In the genomic region with DNA sequence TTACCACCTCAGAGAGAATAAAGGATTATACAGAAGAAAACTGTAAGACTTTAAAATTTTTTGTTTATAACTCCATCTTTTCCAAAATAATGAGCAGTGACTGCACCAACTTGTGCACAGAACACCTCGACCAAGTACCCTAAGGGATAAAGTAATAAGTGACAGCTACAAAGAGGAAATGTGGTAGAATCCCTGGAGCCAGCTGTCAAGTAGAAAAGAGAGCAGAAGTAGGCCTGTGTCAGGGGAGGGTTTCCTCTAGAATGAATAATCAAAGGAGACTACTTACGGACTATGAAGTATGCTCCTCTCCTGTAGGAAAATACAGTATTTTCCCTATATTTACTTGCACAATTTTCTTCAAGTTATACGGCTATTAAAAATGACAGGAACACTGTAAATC, we compare ENCODE assay signal across 8 cellular contexts. TPM values are rescaled to one million over a fixed set of nuclear protein-coding genes. Genes with fewer than 3 reads are reported as not detected.
DNase-seq lines count a peak whose midpoint lies in the region; ATAC-seq, FAIRE-seq and TF ChIP-seq lines count a peak whose summit lies in the region.

No MANE protein-coding gene starts in this region.

- intact Hi-C loops in A673 (cut with micrococcal nuclease; ENCODE audit: unreplicated experiment) (loop anchor here (10.0 kb wide), 1 partner anchor 304 kb away; no protein-coding TSS in a partner anchor), ascending aorta (cut with DNase I) (loop anchor here (10.0 kb wide), 1 partner anchor 146 kb away; a partner anchor contains a TSS)

- H3K4me1 ChIP-seq in A673 (ENCODE audit: insufficient read depth, low read length, poor library complexity, severe bottlenecking) (peaks cover 6% of the 10 kb centered on the region), ascending aorta (peaks cover 0 to 11% of the 10 kb centered on the region in 2 donors), mesodermal cell (ENCODE audit: control insufficient read depth, insufficient read depth, low read length, poor library complexity, severe bottlenecking) (no peaks in the 10 kb centered on the region)

- H3K27ac ChIP-seq in A673 (ENCODE audit: low read depth, low read length, poor library complexity, severe bottlenecking) (peak overlapping the region; percentile 88), HL-60 (replicated peaks) (peak overlapping the region; percentile 96; the same call in 1 of the 2 replicates), ascending aorta (peak overlapping the region in 1 of 2 donors; percentile 95), mesodermal cell (ENCODE audit: low read depth, low read length, severe bottlenecking) (peak overlapping the region; percentile 2)

- no peak for ATAC-seq in GM18511 (IDR thresholded peaks at IDR 0.05; ENCODE audit: unreplicated experiment)

- H3K9me3 ChIP-seq in A673 (ENCODE audit: low read depth, low read length, poor library complexity, severe bottlenecking) (no peaks in the 10 kb centered on the region), ascending aorta (no peaks in the 10 kb centered on the region), mesodermal cell (ENCODE audit: control insufficient read depth, low read length) (no peaks in the 10 kb centered on the region)

- CTCF ChIA-PET in A673 (lab: Charles Lee), result no interaction called here

- WGBS in mesodermal cell (ENCODE audit: insufficient coverage in 2 of 2), 2 experiments, result no CpG with 5 or more reads among the region's 3 CpGs

- H3K4me3 ChIP-seq in A673 (ENCODE audit: low read depth, low read length, poor library complexity, severe bottlenecking), result peak overlapping the region; percentile 72
- peak overlapping the region; percentile 65 for H3K4me3 ChIP-seq in HL-60 (replicated peaks; ENCODE audit: insufficient read depth, low read length)
- peak overlapping the region; percentile 92 to 98 for H3K4me3 ChIP-seq in ascending aorta
- peak overlapping the region; percentile 62 for H3K4me3 ChIP-seq in mesodermal cell (ENCODE audit: extremely low read depth, insufficient read depth, low read length, poor library complexity, severe bottlenecking)

- POLR2A ChIA-PET in A673 (lab: Charles Lee; ENCODE audit: low non-redundant PET), result no interaction called here

- H3K27me3 ChIP-seq in A673 (replicated peaks; ENCODE audit: insufficient read depth, low read depth, low read length, poor library complexity) (no peaks in the 10 kb centered on the region), HL-60 (ENCODE audit: insufficient read depth, poor library complexity, severe bottlenecking) (no peaks in the 10 kb centered on the region), ascending aorta (no peaks in the 10 kb centered on the region)

- no peak for FAIRE-seq in RCC 7860 (lab: Jason Lieb, UNC)

- TF ChIP-seq CTCF in A673 (conservative IDR thresholded peaks at IDR 0.05; ENCODE audit: low read depth, low read length) (no peak), HL-60 (IDR thresholded peaks at IDR 0.05; ENCODE audit: insufficient read depth, low read length) (no peak), ascending aorta (IDR thresholded peaks at IDR 0.05) (no peak)

- no TSS peak for BruUV-seq in A673 (replicated peaks; lab: Mats Ljungman, UMichigan)

- DNase-seq in A673 (ENCODE audit: low spot score) (no peak), HL-60 (ENCODE audit: low read depth in 1 of 2, low spot score in 1 of 2) (peak in 1 of 2 experiments; percentile 39), ascending aorta (ENCODE audit: low spot score in 2 of 2) (no peak), RCC 7860 (ENCODE audit: low spot score) (no peak), amygdala (lab: John Stamatoyannopoulos, UW) (no peak), occipital lobe (lab: John Stamatoyannopoulos, UW) (no peak)

- H3K36me3 ChIP-seq in A673 (ENCODE audit: insufficient read depth, low read length, poor library complexity, severe bottlenecking) (peaks cover 36% of the 10 kb centered on the region), ascending aorta (peaks cover 17 to 23% of the 10 kb centered on the region in 2 donors), mesodermal cell (ENCODE audit: control insufficient read depth, insufficient read depth, low read length) (peaks cover 22% of the 10 kb centered on the region)

RNA-seq across cellular contexts. Expression of a gene that starts 1.2 kb away (rescaled TPM):
- total RNA-seq in A673 (2021) (175 and 184 TPM in 2 replicates), ascending aorta (29.3 TPM), occipital lobe (106 TPM)
- polyA plus RNA-seq in mesodermal cell (2013, experiment 1 of 2), result 58.1 TPM
- 61.1 TPM for polyA plus RNA-seq in mesodermal cell (2013, experiment 2 of 2)

RNA-seq across cellular contexts. Expression of a gene that starts 23.7 kb away (rescaled TPM):
- 0.83 and 1.2 TPM in 2 replicates for total RNA-seq in A673 (2021)
- total RNA-seq in ascending aorta, result not detected
- 0.41 TPM for polyA plus RNA-seq in mesodermal cell (2013, experiment 1 of 2)
- 0.66 TPM for polyA plus RNA-seq in mesodermal cell (2013, experiment 2 of 2)
- total RNA-seq in occipital lobe, result 7.6 TPM
